ENCODE assay signal across 8 cellular contexts in genomic region chr9:124291801-124292396, GRCh38. TPM values are rescaled to one million over a fixed set of nuclear protein-coding genes. Genes with fewer than 3 reads are reported as not detected.
DNase-seq lines count a peak whose midpoint lies in the region; ATAC-seq and TF ChIP-seq lines count a peak whose summit lies in the region.

No MANE protein-coding gene starts in this region.

- H3K4me1 ChIP-seq in upper lobe of left lung = peaks cover 60 to 80% (median 72%) of the 10 kb centered on the region in 4 donors

- peak; percentile 42 for ATAC-seq in HG03354 (IDR thresholded peaks at IDR 0.05; ENCODE audit: poor library complexity, severe bottlenecking, unreplicated experiment)
- ATAC-seq in memory B cell (ENCODE audit: low read depth) = peak; percentile 53
- ATAC-seq in upper lobe of left lung (ENCODE audit: low FRiP score in 2 of 2) = peak in 1 of 2 donors; percentile 15

- DNase-seq in activated effector memory CD4-positive, alpha-beta T cell treated with anti-CD3 and anti-CD28 coated beads, Interleukin-2, amount 50 U/mL, for 16 hours = peak; percentile 79
- DNase-seq in activated effector memory CD4-positive, alpha-beta T cell treated with Interleukin-2 at 50 U/mL for 16 hours = no peak
- DNase-seq in activated T-cell treated with anti-CD3 and anti-CD28 coated beads for 4 hours (peak; percentile 21), memory B cell (ENCODE audit: low spot score in 2 of 2) (peak; percentile 50 to 56), upper lobe of left lung (peak in 1 of 2 donors; percentile 48), ACHN (no peak), RPMI8226 (no peak)

- no peak for TF ChIP-seq POLR2A in upper lobe of left lung (IDR thresholded peaks at IDR 0.05)

- H3K36me3 ChIP-seq in upper lobe of left lung = no peaks in the 10 kb centered on the region

- peak overlapping the region in 1 of 4 donors; percentile 6 for H3K4me3 ChIP-seq in upper lobe of left lung

- peak overlapping the region in 3 of 4 donors; percentile 29 to 65 (median 30) for H3K27ac ChIP-seq in upper lobe of left lung

- H3K4me3 Mint-ChIP-seq in memory B cell = peak overlapping the region; percentile 47

- TF ChIP-seq CTCF in upper lobe of left lung (IDR thresholded peaks at IDR 0.05) = no peak

- in situ Hi-C loops in ACHN (cut with HindIII; ENCODE audit: low pct_ligation_motif_present, low pct_unique_long_range_greater_than_20kb, low sequenced_read_pairs) = no loop called here

- TF ChIP-seq EP300 in upper lobe of left lung (IDR thresholded peaks at IDR 0.05) = no peak

- H3K9me3 Mint-ChIP-seq in memory B cell = no peaks in the 10 kb centered on the region

- H3K36me3 Mint-ChIP-seq in memory B cell = peaks cover 6% of the 10 kb centered on the region

- 30 to 52% methylated on average over 9 to 10 of the region's 11 CpGs for WGBS in upper lobe of left lung, 2 donors

- H3K4me1 Mint-ChIP-seq in memory B cell = peaks cover 57% of the 10 kb centered on the region

- H3K9me3 ChIP-seq in upper lobe of left lung = no peaks in the 10 kb centered on the region

- H3K27me3 ChIP-seq in upper lobe of left lung = no peaks in the 10 kb centered on the region

- peak overlapping the region; percentile 92 for H3K27ac Mint-ChIP-seq in memory B cell

- H3K27me3 Mint-ChIP-seq in memory B cell = no peaks in the 10 kb centered on the region

RNA-seq across cellular contexts. Expression of gene NEK6, which starts 34.1 kb away (rescaled TPM):
- total RNA-seq in upper lobe of left lung = 100 to 1,000 TPM in 2 of 6 donors, 10 to 100 TPM in 4; 33.8 to 144 (median 59.7) TPM

Comparison
In these comparisons a context has a peak if more than half of its experiments do, and no peak if none do; other contexts are left out.
1. DNase-seq: peak in activated effector memory CD4-positive, alpha-beta T cell treated with anti-CD3 and anti-CD28 coated beads, Interleukin-2, amount 50 U/mL, for 16 hours (single experiment), activated T-cell treated with anti-CD3 and anti-CD28 coated beads for 4 hours (single experiment) and memory B cell (2 of 2); none in activated effector memory CD4-positive, alpha-beta T cell treated with Interleukin-2 at 50 U/mL for 16 hours (single experiment), ACHN (single experiment) and RPMI8226 (single experiment).